28 cellular contexts compared by ENCODE assay signal in genomic region chr7:71574153-71574894, GRCh38.
"Had no signal": no experiment of that assay in that cellular context is flagged by ENCODE, and none has a peak within 500 bp of the region (broad histone marks: within the 10 kb centered on the region; RNA-seq: fewer than 3 reads in every experiment).

No MANE protein-coding gene starts in this region.

- H3K27ac ChIP-seq: ascending aorta, cardiac muscle cell, coronary artery, dorsolateral prefrontal cortex, gastrocnemius medialis, ovary, skin epidermis, thoracic aorta, vagina, VCaP had no signal

- H3K9me3 ChIP-seq: ascending aorta, gastrocnemius medialis, ovary, thoracic aorta, vagina had no signal

- H3K27me3 ChIP-seq: ascending aorta, cardiac muscle cell, dorsolateral prefrontal cortex, gastrocnemius medialis, ovary, vagina had no signal

- ATAC-seq: activated CD4-positive, CD25-positive, alpha-beta regulatory T cell treated with anti-CD3 and anti-CD28 coated beads, Interleukin-2, amount 50 U/mL, for 24 hours; gastrocnemius medialis; left lobe of liver; mucosa of descending colon; sciatic nerve had no signal

- H3K36me3 ChIP-seq: ascending aorta, cardiac muscle cell, gastrocnemius medialis, ovary, thoracic aorta, vagina had no signal

- H3K4me3 ChIP-seq: ascending aorta, cardiac muscle cell, coronary artery, dorsolateral prefrontal cortex, gastrocnemius medialis, lung, mucosa of descending colon, ovary, skin epidermis, thoracic aorta, vagina had no signal

- H3K4me1 ChIP-seq: ascending aorta, gastrocnemius medialis, vagina had no signal

- DNase-seq: activated CD4-positive, alpha-beta T cell treated with anti-CD3 and anti-CD28 coated beads for 48 hours; activated CD4-positive, alpha-beta T cell treated with anti-CD3 and anti-CD28 coated beads, Interleukin-2, amount 50 U/mL, for 48 hours; activated CD8-positive, alpha-beta memory T cell treated with anti-CD3 and anti-CD28 coated beads, Interleukin-2, amount 50 U/mL, for 4 hours; activated effector memory CD4-positive, alpha-beta T cell treated with anti-CD3 and anti-CD28 coated beads, Interleukin-2, amount 50 U/mL, for 16 hours; activated naive CD4-positive, alpha-beta T cell treated with anti-CD3 and anti-CD28 coated beads, Interleukin-2, amount 10 ng/mL, durations not matched to agents 7 days and 5 days; activated naive CD8-positive, alpha-beta T cell treated with anti-CD3 and anti-CD28 coated beads, Interleukin-2, amount 10 ng/mL, durations not matched to agents 7 days and 5 days; activated T-cell treated with anti-CD3 and anti-CD28 coated beads, Interleukin-2, amount 50 U/mL, for 1 hour; dorsolateral prefrontal cortex; effector memory CD4-positive, alpha-beta T cell; gastrocnemius medialis; glutamatergic neuron; kidney glomerular epithelial cell; mucosa of descending colon; ovary; stimulated activated CD4-positive, alpha-beta T cell treated with anti-CD3 and anti-CD28 coated beads, Interleukin-12 subunit alpha, Interleukin-12 subunit beta, amount 100 ng/mL, for 4 hours; stimulated activated CD4-positive, alpha-beta T cell treated with anti-CD3 and anti-CD28 coated beads, Interleukin-4, amount 100 ng/mL, for 1 hour; T-helper 9 cell had no signal
